ENCODE assay signal across 28 cellular contexts in the genomic region with DNA sequence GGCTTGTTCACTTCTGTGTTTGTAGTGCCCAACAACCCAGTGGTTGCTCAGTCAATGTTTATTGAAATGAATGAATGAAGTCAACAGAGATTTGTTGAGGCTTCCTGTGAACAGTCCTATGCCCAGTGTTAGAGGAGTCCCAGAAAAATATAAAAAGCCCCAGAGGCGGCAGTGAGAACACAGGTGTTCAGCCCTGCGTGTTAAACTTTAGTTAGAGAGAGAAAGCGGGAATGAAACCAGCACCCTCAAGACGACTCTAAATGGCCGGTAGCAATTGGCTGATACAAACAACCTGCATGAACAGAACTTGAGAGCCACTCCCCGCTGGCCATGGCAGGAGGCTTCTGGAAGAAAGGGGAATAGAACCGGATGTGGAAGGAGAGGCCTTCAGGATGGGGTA. TPM values are rescaled to one million over a fixed set of nuclear protein-coding genes. Genes with fewer than 3 reads are reported as not detected.
A peak's percentile ranks its signal among the peaks of the same experiment; 100 is the strongest.
DNase-seq lines count a peak whose midpoint lies in the region; ATAC-seq and TF ChIP-seq lines count a peak whose summit lies in the region.
"Had no signal": no experiment of that assay in that cellular context is flagged by ENCODE, and none has a peak within 500 bp of the region (broad histone marks: within the 10 kb centered on the region; RNA-seq: fewer than 3 reads in every experiment).

No MANE protein-coding gene starts in this region.

- peaks cover 36% of the 10 kb centered on the region for H3K9me1 ChIP-seq in IMR-90 (ENCODE audit: insufficient read depth, low read length)

- H3K9ac ChIP-seq in IMR-90 (ENCODE audit: low read depth, low read length) = no peak overlapping the region

- H2BK5ac ChIP-seq in IMR-90 (ENCODE audit: low read depth, low read length, poor library complexity, severe bottlenecking) = no peak overlapping the region

- H3K4ac ChIP-seq in IMR-90 (ENCODE audit: low read depth, low read length) = no peak overlapping the region; the same call in 1 of the 2 replicates

- CTCF ChIA-PET in IMR-90 (lab: Yijun Ruan, JAX) = no interaction called here
- CTCF ChIA-PET in CD8-positive, alpha-beta memory T cell (lab: Charles Lee) = no interaction called here

- TF ChIP-seq CTCF in IMR-90 (conservative IDR thresholded peaks at IDR 0.05; ENCODE audit: low read depth, low read length) (no peak), foreskin keratinocyte (conservative IDR thresholded peaks at IDR 0.05) (no peak)

- no peak overlapping the region for H4K91ac ChIP-seq in IMR-90 (ENCODE audit: insufficient read depth, low read depth, low read length)

- peaks cover 46 to 55% of the 10 kb centered on the region in 2 donors for H3K27me3 Mint-ChIP-seq in CD8-positive, alpha-beta memory T cell

- no peaks in the 10 kb centered on the region for H3K36me3 ChIP-seq in IMR-90 (ENCODE audit: control insufficient read depth, insufficient read depth, low read length)
- H3K36me3 ChIP-seq in CD8-positive, alpha-beta memory T cell (ENCODE audit: insufficient read depth, low read length) = no peaks in the 10 kb centered on the region
- H3K36me3 ChIP-seq: cardiac muscle cell, ovary, spleen, thoracic aorta had no signal

- no peak overlapping the region for H3K27ac Mint-ChIP-seq in CD8-positive, alpha-beta memory T cell
- H3K27ac Mint-ChIP-seq: activated CD4-positive, alpha-beta T cell treated with anti-CD3 and anti-CD28 coated beads, Interleukin-2, amount 10 ng/mL, durations not matched to agents 24 days and 14 days; activated naive CD4-positive, alpha-beta T cell treated with anti-CD3 and anti-CD28 coated beads, Interleukin-2, amount 10 ng/mL, durations not matched to agents 7 days and 5 days; stimulated activated naive B cell treated with anti-CD40 and anti-IgM and Interleukin-4, amounts not matched to agents 10 μg/mL and 1 μg/mL and 100 μg/mL, for 72 hours; T-helper 17 cell had no signal

- no TSS peak for BruUV-seq in IMR-90 (replicated peaks; lab: Mats Ljungman, UMichigan)

- intact Hi-C loops in IMR-90 (cut with micrococcal nuclease) = loop anchor here (10.0 kb wide), 1 partner anchor 231 kb away; no protein-coding TSS in a partner anchor

- H3K4me3 ChIP-seq in IMR-90 (ENCODE audit: insufficient read depth, low read depth, low read length) = no peak overlapping the region
- no peak overlapping the region for H3K4me3 ChIP-seq in CD8-positive, alpha-beta memory T cell (ENCODE audit: low read length)
- H3K4me3 ChIP-seq: cardiac muscle cell, coronary artery, ovary, SK-N-MC, spleen, thoracic aorta had no signal

- H3K36me3 Mint-ChIP-seq in CD8-positive, alpha-beta memory T cell = no peaks in the 10 kb centered on the region
- H3K36me3 Mint-ChIP-seq: activated naive CD4-positive, alpha-beta T cell treated with anti-CD3 and anti-CD28 coated beads, Interleukin-2, amount 10 ng/mL, durations not matched to agents 7 days and 5 days; CD4-positive, CD25-positive, alpha-beta regulatory T cell; stimulated activated naive B cell treated with anti-CD40 and anti-IgM and Interleukin-4, amounts not matched to agents 10 μg/mL and 1 μg/mL and 100 μg/mL, for 72 hours had no signal

- ATAC-seq in HG02610 (IDR thresholded peaks at IDR 0.05; ENCODE audit: unreplicated experiment) = peak; percentile 39
- ATAC-seq in IMR-90 (ENCODE audit: low read depth) = no peak
- no peak for ATAC-seq in foreskin keratinocyte
- ATAC-seq: right cardiac atrium; stimulated activated naive B cell treated with anti-CD40 and anti-IgM and Interleukin-4, amounts not matched to agents 10 μg/mL and 1 μg/mL and 100 μg/mL, for 72 hours; T-helper 17 cell had no signal

- 0 out of 2 replicates have a peak overlapping the region, but pooled peaks have one; percentile 55 for H3K18ac ChIP-seq in IMR-90 (ENCODE audit: low read depth, low read length)

- H3K56ac ChIP-seq in IMR-90 (ENCODE audit: extremely low read depth, insufficient read depth, low read length) = no peak overlapping the region

- H3K4me1 ChIP-seq in IMR-90 (ENCODE audit: control insufficient read depth, insufficient read depth, low read length) (peaks cover 56% of the 10 kb centered on the region), foreskin keratinocyte (peaks cover 59% of the 10 kb centered on the region)
- no peaks in the 10 kb centered on the region for H3K4me1 ChIP-seq in CD8-positive, alpha-beta memory T cell (ENCODE audit: insufficient read depth, low read length)

- H2AK5ac ChIP-seq in IMR-90 (ENCODE audit: low read depth, low read length) = 0 out of 2 replicates have a peak overlapping the region, but pooled peaks have one; percentile 84

- H3K9me3 ChIP-seq in IMR-90 (ENCODE audit: control insufficient read depth, insufficient read depth, low read length) = no peaks in the 10 kb centered on the region
- no peaks in the 10 kb centered on the region for H3K9me3 ChIP-seq in CD8-positive, alpha-beta memory T cell (ENCODE audit: low read length)
- H3K9me3 ChIP-seq: ovary, spleen, thoracic aorta had no signal

- H3K4me1 Mint-ChIP-seq in CD8-positive, alpha-beta memory T cell = peaks cover 0 to 10% (median 3%) of the 10 kb centered on the region in 3 donors

- H3K27ac ChIP-seq in IMR-90 (ENCODE audit: insufficient read depth, low read length) (no peak overlapping the region), foreskin keratinocyte (peak overlapping the region; percentile 97)
- H3K27ac ChIP-seq in CD8-positive, alpha-beta memory T cell (ENCODE audit: low read depth, low read length) = no peak overlapping the region
- H3K27ac ChIP-seq: cardiac muscle cell, coronary artery, ovary, SK-N-MC, thoracic aorta had no signal

- in situ Hi-C loops in IMR-90 (cut with MboI; ENCODE audit: low sequenced_read_pairs) = no loop called here

- POLR2A ChIA-PET in IMR-90 (lab: Charles Lee; ENCODE audit: unreplicated experiment) = no interaction called here
- POLR2A ChIA-PET in CD8-positive, alpha-beta memory T cell (lab: Charles Lee) = no interaction called here

- H4K8ac ChIP-seq in IMR-90 (ENCODE audit: low read depth in 2 of 2, low read length in 2 of 2) = no peak overlapping the region

- no peak overlapping the region for H3K14ac ChIP-seq in IMR-90 (replicated peaks; ENCODE audit: low read depth, low read length)

- H3K23ac ChIP-seq in IMR-90 (ENCODE audit: low read depth, low read length) = no peak overlapping the region

- H4K5ac ChIP-seq in IMR-90 (ENCODE audit: low read depth, low read length) = 0 out of 2 replicates have a peak overlapping the region, but pooled peaks have one; percentile 32

- no peak overlapping the region for H2AK9ac ChIP-seq in IMR-90 (replicated peaks; ENCODE audit: low read depth, low read length, poor library complexity)

- H3K4me2 ChIP-seq in IMR-90 (ENCODE audit: low read depth, low read length) = no peak overlapping the region

- no peak overlapping the region for H3K4me3 Mint-ChIP-seq in CD8-positive, alpha-beta memory T cell
- H3K4me3 Mint-ChIP-seq: activated CD4-positive, alpha-beta T cell treated with anti-CD3 and anti-CD28 coated beads, Interleukin-2, amount 10 ng/mL, durations not matched to agents 24 days and 14 days; activated naive CD4-positive, alpha-beta T cell treated with anti-CD3 and anti-CD28 coated beads, Interleukin-2, amount 10 ng/mL, durations not matched to agents 7 days and 5 days; CD4-positive, CD25-positive, alpha-beta regulatory T cell; nephron; stimulated activated naive B cell treated with anti-CD40 and anti-IgM and Interleukin-4, amounts not matched to agents 10 μg/mL and 1 μg/mL and 100 μg/mL, for 72 hours; T-helper 17 cell had no signal

- 90% methylated on average over 4 of the region's 7 CpGs; no CpG with 5 or more reads in 1 of the 2 experiments for WGBS in IMR-90 (ENCODE audit: extremely low coverage in 2 of 2, insufficient read length in 1 of 2), 2 experiments

- TF ChIP-seq POLR2A in IMR-90 (IDR thresholded peaks at IDR 0.05; ENCODE audit: low read depth, low read length) = no peak

- H4K20me1 ChIP-seq in IMR-90 (ENCODE audit: insufficient read depth, low read length) = peaks cover 13% of the 10 kb centered on the region

- dilution Hi-C loops in IMR-90 (cut with HindIII; ENCODE audit: low sequenced_read_pairs, unreplicated experiment) = no loop called here

- H3K27me3 ChIP-seq in IMR-90 (ENCODE audit: control insufficient read depth, insufficient read depth, low read length) = no peaks in the 10 kb centered on the region
- H3K27me3 ChIP-seq in foreskin keratinocyte = no peaks in the 10 kb centered on the region
- H3K27me3 ChIP-seq in CD8-positive, alpha-beta memory T cell (ENCODE audit: insufficient read depth, low read length, poor library complexity, severe bottlenecking) = no peaks in the 10 kb centered on the region
- H3K27me3 ChIP-seq: cardiac muscle cell, ovary had no signal

- no peak for TF ChIP-seq RAD21 in IMR-90 (IDR thresholded peaks at IDR 0.05; ENCODE audit: low read length)

- H2BK20ac ChIP-seq in IMR-90 (ENCODE audit: low read depth, low read length) = no peak overlapping the region

- no peaks in the 10 kb centered on the region for H3K9me3 Mint-ChIP-seq in CD8-positive, alpha-beta memory T cell
- H3K9me3 Mint-ChIP-seq: activated CD4-positive, alpha-beta T cell treated with anti-CD3 and anti-CD28 coated beads, Interleukin-2, amount 10 ng/mL, durations not matched to agents 24 days and 14 days; CD4-positive, CD25-positive, alpha-beta regulatory T cell; nephron had no signal

- H2AFZ ChIP-seq in IMR-90 (replicated peaks; ENCODE audit: low read length, poor library complexity) = no peak overlapping the region

- no peak overlapping the region for H2BK15ac ChIP-seq in IMR-90 (ENCODE audit: low read depth, low read length)

- DNase-seq in IMR-90 = no peak
- DNase-seq in foreskin keratinocyte = no peak
- no peak for DNase-seq in NCI-H2081 (lab: John Stamatoyannopoulos, UW)
- no peak for DNase-seq in NCI-H82 (lab: John Stamatoyannopoulos, UW)
- no peak for DNase-seq in CD8-positive, alpha-beta memory T cell
- DNase-seq in NCI-H1694 (lab: John Stamatoyannopoulos, UW) = no peak
- DNase-seq: activated CD4-positive, alpha-beta T cell treated with anti-CD3 and anti-CD28 coated beads, Interleukin-2, amount 10 ng/mL, durations not matched to agents 24 days and 14 days; activated naive CD4-positive, alpha-beta T cell treated with anti-CD3 and anti-CD28 coated beads, Interleukin-2, amount 10 ng/mL, durations not matched to agents 7 days and 5 days; anterior cingulate cortex; CD4-positive, CD25-positive, alpha-beta regulatory T cell; DMS 273 treated with DMSO at 0.1 percent for 48 hours; islet precursor cell; KBM-7; NCI-H1436 treated with DMSO at 0.1 percent for 48 hours; NCI-H2171 treated with DMSO at 0.1 percent for 48 hours; NCI-H524 treated with DMSO at 0.1 percent for 48 hours; ovary; right cardiac atrium; spleen; stimulated activated CD4-positive, alpha-beta T cell treated with anti-CD3 and anti-CD28 coated beads, Interleukin-2, amount 100 ng/mL, for 48 hours; stimulated activated naive B cell treated with anti-CD40 and anti-IgM and Interleukin-4, amounts not matched to agents 10 μg/mL and 1 μg/mL and 100 μg/mL, for 72 hours; T-helper 17 cell had no signal

- H3K79me1 ChIP-seq in IMR-90 (ENCODE audit: low read depth in 1 of 2, low read length in 2 of 2) = peaks cover 60 to 77% of the 10 kb centered on the region in 2 experiments

- peak overlapping the region; percentile 89; the same call in 1 of the 2 replicates for H2BK120ac ChIP-seq in IMR-90 (ENCODE audit: low read depth, low read length)

RNA-seq across cellular contexts. Expression of a gene that starts 22.6 kb away (rescaled TPM):
- 2.7 and 3.6 TPM in 2 replicates for total RNA-seq in IMR-90 (2012; rRNA removed)
- 10.2 and 11.6 TPM in 2 replicates for polyA plus RNA-seq in IMR-90 (2012; rRNA removed)
- polyA plus RNA-seq in IMR-90 (2012; cell fraction: cytosol; rRNA removed) = 12.3 and 20.7 TPM in 2 replicates
- polyA plus RNA-seq in IMR-90 (2012; cell fraction: nucleus; rRNA removed; ENCODE audit: low replicate concordance) = 8.6 and 13.7 TPM in 2 replicates
- total RNA-seq in foreskin keratinocyte = 15.4 and 18.1 TPM in 2 replicates
- polyA plus RNA-seq in foreskin keratinocyte = 19.2 and 19.5 TPM in 2 replicates
- total RNA-seq in CD8-positive, alpha-beta memory T cell = under 1 TPM; 0.11 to 0.24 TPM
- not detected for polyA plus RNA-seq in CD8-positive, alpha-beta memory T cell
- total RNA-seq: CD4-positive, CD25-positive, alpha-beta regulatory T cell; T-helper 17 cell had no signal
- polyA plus RNA-seq: CD4-positive, CD25-positive, alpha-beta regulatory T cell had no signal
